Comparison of ENCODE assay signal across 1 cellular context in genomic region chr1:1176063-1176761, GRCh38.
TF ChIP-seq lines count a peak whose summit lies in the region.

No MANE protein-coding gene starts in this region.

TF ChIP-seq in H1, 55 proteins besides CTCF, POLR2A, EP300 and RAD21:
- TF ChIP-seq TEAD4 (IDR thresholded peaks at IDR 0.05; ENCODE audit: low read depth, low read length) (peak; percentile 97), TCF12 (IDR thresholded peaks at IDR 0.05; ENCODE audit: low read depth, low read length) (0 out of 2 replicates have a peak, but pooled peaks have one; percentile 61), MAX (IDR thresholded peaks at IDR 0.05) (peak; percentile 15; the same call in 1 of the 2 replicates), E2F6 (IDR thresholded peaks at IDR 0.05) (peak; percentile 88)
